1 cellular context compared by ENCODE assay signal in the genomic region with DNA sequence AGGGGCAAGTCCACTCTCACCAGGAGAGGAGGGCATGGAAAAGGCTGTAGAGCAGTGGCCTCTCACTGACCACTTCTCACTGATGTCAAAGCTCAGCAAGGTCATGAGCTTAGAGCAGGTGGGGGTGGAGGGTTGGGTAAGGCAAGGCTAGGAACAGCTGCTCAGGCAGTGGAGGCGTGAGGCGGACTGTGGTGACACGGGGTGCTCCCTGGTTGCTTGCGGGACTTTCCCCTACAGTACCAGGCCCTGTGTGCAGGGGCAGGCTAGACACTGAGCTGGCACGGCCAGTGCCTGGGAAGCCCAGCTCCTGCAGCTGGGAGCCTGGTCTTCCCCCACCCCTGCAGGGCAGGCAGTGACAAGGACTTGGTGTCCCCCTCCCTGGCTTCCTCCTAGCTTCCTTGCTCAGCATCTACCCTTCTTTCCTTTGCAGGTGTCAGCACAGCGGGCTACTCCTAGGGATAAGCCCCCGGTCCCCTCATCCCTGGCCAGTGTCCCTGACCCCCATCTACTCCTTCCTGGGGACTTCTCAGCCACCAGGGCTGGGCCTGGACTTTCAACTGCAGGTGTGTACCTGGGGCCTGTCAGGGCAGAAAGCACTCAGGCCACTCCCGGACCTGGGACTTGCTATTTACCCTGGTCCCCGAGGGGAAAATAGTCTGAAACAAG.
TF ChIP-seq lines count a peak whose summit lies in the region.

No MANE protein-coding gene starts in this region.

TF ChIP-seq in SK-N-SH treated with all-trans-retinoic acid at 6 μM for 48 hours, 23 proteins besides CTCF, POLR2A, EP300 and RAD21 (continued from another document):
- TF ChIP-seq CSRNP3 (CRISPR knock-in tag; IDR thresholded peaks at IDR 0.05) = no peak
